ENCODE assay signal across 8 cellular contexts in genomic region chr11:121292503-121293275, GRCh38. TPM values are rescaled to one million over a fixed set of nuclear protein-coding genes. Genes with fewer than 3 reads are reported as not detected.
DNase-seq lines count a peak whose midpoint lies in the region; ATAC-seq and TF ChIP-seq lines count a peak whose summit lies in the region.

A gene with protein sequence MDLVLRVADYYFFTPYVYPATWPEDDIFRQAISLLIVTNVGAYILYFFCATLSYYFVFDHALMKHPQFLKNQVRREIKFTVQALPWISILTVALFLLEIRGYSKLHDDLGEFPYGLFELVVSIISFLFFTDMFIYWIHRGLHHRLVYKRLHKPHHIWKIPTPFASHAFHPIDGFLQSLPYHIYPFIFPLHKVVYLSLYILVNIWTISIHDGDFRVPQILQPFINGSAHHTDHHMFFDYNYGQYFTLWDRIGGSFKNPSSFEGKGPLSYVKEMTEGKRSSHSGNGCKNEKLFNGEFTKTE (plus strand): TSS chr11:121292771. CDS start chr11:121303376, 10,605 bp downstream.

- peaks cover 5 to 10% of the 10 kb centered on the region in 2 donors for H3K36me3 Mint-ChIP-seq in activated naive CD4-positive, alpha-beta T cell treated with anti-CD3 and anti-CD28 coated beads, Interleukin-2, amount 50 U/mL, for 72 hours

- peak; percentile 97 for DNase-seq in GM06990 (ENCODE audit: extremely low read depth, insufficient read length)
- peak; percentile 96 for DNase-seq in NCI-H1092 (lab: John Stamatoyannopoulos, UW)
- peak; percentile 94 to 96 for DNase-seq in activated naive CD4-positive, alpha-beta T cell treated with anti-CD3 and anti-CD28 coated beads, Interleukin-2, amount 50 U/mL, for 72 hours (ENCODE audit: low spot score in 2 of 2)
- peak; percentile 31 for DNase-seq in glomerular endothelial cell (ENCODE audit: extremely low read depth, low read depth, low spot score)
- peak; percentile 94 for DNase-seq in occipital lobe (lab: John Stamatoyannopoulos, UW)

- peak; percentile 96 for ATAC-seq in HG02588 (IDR thresholded peaks at IDR 0.05; ENCODE audit: unreplicated experiment)
- peak; percentile 99 for ATAC-seq in SK-N-SH treated with all-trans-retinoic acid at 6 μM for 48 hours
- peak; percentile 95 to 96 for ATAC-seq in activated naive CD4-positive, alpha-beta T cell treated with anti-CD3 and anti-CD28 coated beads, Interleukin-2, amount 50 U/mL, for 72 hours

- peak within 1 kb of the TSS; percentile 98 for H3K27ac Mint-ChIP-seq in activated naive CD4-positive, alpha-beta T cell treated with anti-CD3 and anti-CD28 coated beads, Interleukin-2, amount 50 U/mL, for 72 hours

- no peak for TF ChIP-seq CTCF in GM06990 (IDR thresholded peaks at IDR 0.05; ENCODE audit: insufficient read depth, low read length, poor library complexity, severe bottlenecking)

- H3K9me3 Mint-ChIP-seq in activated naive CD4-positive, alpha-beta T cell treated with anti-CD3 and anti-CD28 coated beads, Interleukin-2, amount 50 U/mL, for 72 hours = no peaks in the 10 kb centered on the region

- peak within 1 kb of the TSS; percentile 93 for H3K4me3 ChIP-seq in GM06990 (replicated peaks; ENCODE audit: low read depth, low read length)

- H3K27ac ChIP-seq in temporal lobe (ENCODE audit: low read depth, low read length) = peak within 1 kb of the TSS; percentile 86

- no peaks in the 10 kb centered on the region for H3K27me3 ChIP-seq in GM06990 (replicated peaks; ENCODE audit: control insufficient read depth, insufficient read depth, low read length)

- H3K36me3 ChIP-seq in GM06990 (ENCODE audit: control insufficient read depth, insufficient read depth, low read length) = peaks cover 4% of the 10 kb centered on the region

TF ChIP-seq in SK-N-SH treated with all-trans-retinoic acid at 6 μM for 48 hours, 23 proteins besides CTCF, POLR2A, EP300 and RAD21:
- TF ChIP-seq TOX (CRISPR knock-in tag; IDR thresholded peaks at IDR 0.05; ENCODE audit: borderline replicate concordance) (no peak), PPARA (CRISPR knock-in tag; IDR thresholded peaks at IDR 0.05; ENCODE audit: borderline replicate concordance) (no peak), PATZ1 (CRISPR knock-in tag; IDR thresholded peaks at IDR 0.05; ENCODE audit: borderline replicate concordance) (no peak), BACH2 (CRISPR knock-in tag; IDR thresholded peaks at IDR 0.05; ENCODE audit: borderline replicate concordance) (no peak), ZC3H10 (CRISPR knock-in tag; IDR thresholded peaks at IDR 0.05) (no peak), RARB (CRISPR knock-in tag; IDR thresholded peaks at IDR 0.05) (no peak), GLIS3 (CRISPR knock-in tag; IDR thresholded peaks at IDR 0.05) (no peak), TCF4 (CRISPR knock-in tag; IDR thresholded peaks at IDR 0.05; ENCODE audit: borderline replicate concordance) (no peak), ZNF8 (CRISPR knock-in tag; IDR thresholded peaks at IDR 0.05) (no peak), POU6F1 (CRISPR knock-in tag; IDR thresholded peaks at IDR 0.05; ENCODE audit: borderline replicate concordance, low read depth) (no peak), OSR1 (CRISPR knock-in tag; IDR thresholded peaks at IDR 0.05) (no peak), CSRNP3 (CRISPR knock-in tag; IDR thresholded peaks at IDR 0.05) (no peak), ARNTL (CRISPR knock-in tag; IDR thresholded peaks at IDR 0.05; ENCODE audit: borderline replicate concordance, low read depth) (no peak), ZFP30 (CRISPR knock-in tag; IDR thresholded peaks at IDR 0.05) (no peak), CSDC2 (CRISPR knock-in tag; IDR thresholded peaks at IDR 0.05) (no peak), SNAI2 (CRISPR knock-in tag; IDR thresholded peaks at IDR 0.05) (no peak), ESRRG (CRISPR knock-in tag; IDR thresholded peaks at IDR 0.05) (no peak), ZFP3 (CRISPR knock-in tag; IDR thresholded peaks at IDR 0.05) (no peak), TSHZ2 (CRISPR knock-in tag; IDR thresholded peaks at IDR 0.05) (no peak)
- TF ChIP-seq, protein P1, sequence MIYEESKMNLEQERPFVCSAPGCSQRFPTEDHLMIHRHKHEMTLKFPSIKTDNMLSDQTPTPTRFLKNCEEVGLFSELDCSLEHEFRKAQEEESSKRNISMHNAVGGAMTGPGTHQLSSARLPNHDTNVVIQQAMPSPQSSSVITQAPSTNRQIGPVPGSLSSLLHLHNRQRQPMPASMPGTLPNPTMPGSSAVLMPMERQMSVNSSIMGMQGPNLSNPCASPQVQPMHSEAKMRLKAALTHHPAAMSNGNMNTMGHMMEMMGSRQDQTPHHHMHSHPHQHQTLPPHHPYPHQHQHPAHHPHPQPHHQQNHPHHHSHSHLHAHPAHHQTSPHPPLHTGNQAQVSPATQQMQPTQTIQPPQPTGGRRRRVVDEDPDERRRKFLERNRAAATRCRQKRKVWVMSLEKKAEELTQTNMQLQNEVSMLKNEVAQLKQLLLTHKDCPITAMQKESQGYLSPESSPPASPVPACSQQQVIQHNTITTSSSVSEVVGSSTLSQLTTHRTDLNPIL (CRISPR knock-in tag; IDR thresholded peaks at IDR 0.05; ENCODE audit: low read depth) = no peak
TF ChIP-seq in SK-N-SH treated with all-trans-retinoic acid at 6 μM for 48 hours: peak in this region for 0.

RNA-seq across cellular contexts. Expression of the gene that starts here (rescaled TPM):
- total RNA-seq in activated naive CD4-positive, alpha-beta T cell treated with anti-CD3 and anti-CD28 coated beads, Interleukin-2, amount 50 U/mL, for 72 hours = 10 to 100 TPM; 19.5 to 37.2 TPM
- total RNA-seq in glomerular endothelial cell (31.4 and 36.2 TPM in 2 replicates), occipital lobe (159 TPM), temporal lobe (131 TPM)

Comparison
In these comparisons a context has a peak if more than half of its experiments do, and no peak if none do; other contexts are left out.
1. Peak in every context shown above with its lines: DNase-seq, ATAC-seq, H3K4me3 ChIP-seq and H3K27ac ChIP-seq.
2. DNase-seq: peak in every context shown above with its lines; median percentile 97 in GM06990; 96 in NCI-H1092; 95 in activated naive CD4-positive, alpha-beta T cell treated with anti-CD3 and anti-CD28 coated beads, Interleukin-2, amount 50 U/mL, for 72 hours; 94 in occipital lobe; 31 in glomerular endothelial cell.